Comparison of ENCODE assay signal across 1 cellular context in genomic region chr9:120873512-120873911, GRCh38.
TF ChIP-seq lines count a peak whose summit lies in the region.

No MANE protein-coding gene starts in this region.

TF ChIP-seq in HEK293, 187 proteins besides CTCF, POLR2A, EP300 and RAD21 (continued from another document):
- TF ChIP-seq ZNF580 (tag by site-specific recombination; IDR thresholded peaks at IDR 0.05) (no peak), PATZ1 (tag by site-specific recombination; IDR thresholded peaks at IDR 0.05) (no peak), REPIN1 (tag by site-specific recombination; IDR thresholded peaks at IDR 0.05; ENCODE audit: low read depth) (no peak), ZNF624 (tag by site-specific recombination; IDR thresholded peaks at IDR 0.05) (no peak)
